ENCODE assay signal across 17 cellular contexts in the genomic region with DNA sequence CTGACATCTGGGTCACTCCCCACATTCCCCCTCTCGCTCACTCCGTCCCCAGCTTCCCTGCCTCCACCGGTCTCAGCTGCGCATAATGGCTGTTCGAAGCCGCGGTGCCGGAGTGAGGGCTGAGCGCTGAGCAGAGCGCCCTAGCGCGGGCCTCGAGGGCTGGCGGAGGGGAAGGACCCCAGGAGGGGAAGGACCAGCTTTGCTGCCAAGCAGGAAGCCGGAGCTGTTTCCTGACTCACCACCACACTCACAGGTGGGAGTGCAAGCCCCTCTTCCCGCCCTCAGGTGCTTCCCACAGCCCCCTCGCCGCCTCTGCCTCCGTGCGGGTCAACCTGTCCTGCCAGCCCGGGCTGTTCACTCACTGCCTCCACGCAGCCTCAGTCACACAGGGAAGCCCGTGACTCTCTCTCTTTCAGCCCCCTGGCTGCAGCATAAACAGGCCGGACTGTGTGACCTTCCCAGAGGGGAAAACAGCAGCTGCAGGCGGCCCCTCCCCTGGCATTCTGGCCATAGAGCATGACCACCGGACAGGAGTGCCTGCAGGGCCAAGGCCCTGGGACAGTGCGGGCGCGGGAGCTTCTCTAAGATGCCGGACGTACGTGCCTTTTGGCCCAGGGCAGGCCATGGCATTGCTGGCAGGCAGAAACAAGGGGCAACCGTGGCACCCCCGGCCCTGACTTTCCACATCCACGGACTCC. TPM values are rescaled to one million over a fixed set of nuclear protein-coding genes. Genes with fewer than 3 reads are reported as not detected.
A peak's percentile ranks its signal among the peaks of the same experiment; 100 is the strongest.
DNase-seq lines count a peak whose midpoint lies in the region; ATAC-seq and TF ChIP-seq lines count a peak whose summit lies in the region.
"Had no signal": no experiment of that assay in that cellular context is flagged by ENCODE, and none has a peak within 500 bp of the region (broad histone marks: within the 10 kb centered on the region; RNA-seq: fewer than 3 reads in every experiment).

No MANE protein-coding gene starts in this region.

- no peak overlapping the region for H3K4me3 Mint-ChIP-seq in naive thymus-derived CD8-positive, alpha-beta T cell
- H3K4me3 Mint-ChIP-seq: activated CD4-positive, alpha-beta T cell treated with anti-CD3 and anti-CD28 coated beads, Interleukin-2, amount 10 ng/mL, durations not matched to agents 24 days and 14 days; activated naive CD4-positive, alpha-beta T cell treated with anti-CD3 and anti-CD28 coated beads, Interleukin-2, amount 50 U/mL, for 24 hours had no signal

- peak overlapping the region; percentile 31 for H3K27ac ChIP-seq in KOPT-K1 (ENCODE audit: low read depth, low read length, poor library complexity, severe bottlenecking)
- no peak overlapping the region for H3K27ac ChIP-seq in iPS-20b (ENCODE audit: low read length)
- H3K27ac ChIP-seq in parathyroid adenoma, result peak overlapping the region; percentile 59
- H3K27ac ChIP-seq in thymus (ENCODE audit: low read depth), result peak overlapping the region; percentile 5
- H3K27ac ChIP-seq: brain microvascular endothelial cell, C4-2B, SK-N-MC had no signal

- ATAC-seq in naive thymus-derived CD8-positive, alpha-beta T cell, result no peak

- H3K9ac ChIP-seq in iPS-20b (ENCODE audit: low read depth, low read length) (peak overlapping the region; percentile 51; the same call in 1 of the 2 replicates), parathyroid adenoma (no peak overlapping the region)

- no peak overlapping the region for H3K4me2 ChIP-seq in parathyroid adenoma (ENCODE audit: low read length)

- H3K36me3 ChIP-seq in KOPT-K1 (ENCODE audit: insufficient read depth, low read length) (peaks cover 7% of the 10 kb centered on the region), iPS-20b (ENCODE audit: insufficient read depth, low read depth, low read length) (no peaks in the 10 kb centered on the region), parathyroid adenoma (ENCODE audit: control insufficient read depth, insufficient read depth, low read length) (no peaks in the 10 kb centered on the region), thymus (ENCODE audit: control insufficient read depth, insufficient read depth) (peaks cover 18% of the 10 kb centered on the region)
- H3K36me3 ChIP-seq: brain microvascular endothelial cell had no signal

- peaks cover 0 to 7% (median 5%) of the 10 kb centered on the region in 4 donors for H3K4me1 Mint-ChIP-seq in naive thymus-derived CD8-positive, alpha-beta T cell

- peaks cover 0 to 7% (median 0%) of the 10 kb centered on the region in 9 donors for H3K9me3 Mint-ChIP-seq in naive thymus-derived CD8-positive, alpha-beta T cell
- H3K9me3 Mint-ChIP-seq: activated naive CD4-positive, alpha-beta T cell treated with anti-CD3 and anti-CD28 coated beads, Interleukin-2, amount 50 U/mL, for 24 hours had no signal

- POLR2A ChIA-PET in naive thymus-derived CD8-positive, alpha-beta T cell (lab: Charles Lee), result interaction anchor here (0.7 kb wide), 1 partner anchor 12 kb away, joined by 3 read pairs; no protein-coding TSS in a partner anchor

- H3K4me3 ChIP-seq in iPS-20b (ENCODE audit: low read length) (peak overlapping the region; percentile 34; the same call in 1 of the 2 replicates), parathyroid adenoma (ENCODE audit: low read depth, low read length) (no peak overlapping the region), thymus (ENCODE audit: low read length) (no peak overlapping the region)
- H3K4me3 ChIP-seq: SK-N-MC had no signal

- peaks cover 0 to 5% (median 0%) of the 10 kb centered on the region in 3 donors for H3K36me3 Mint-ChIP-seq in naive thymus-derived CD8-positive, alpha-beta T cell

- H2AFZ ChIP-seq in parathyroid adenoma, result peak overlapping the region; percentile 85

- H3K27me3 ChIP-seq in iPS-20b (ENCODE audit: insufficient read depth, low read length) (no peaks in the 10 kb centered on the region), parathyroid adenoma (ENCODE audit: control insufficient read depth, insufficient read depth, low read length) (no peaks in the 10 kb centered on the region), thymus (ENCODE audit: control insufficient read depth, insufficient read depth) (no peaks in the 10 kb centered on the region)
- H3K27me3 ChIP-seq: brain microvascular endothelial cell had no signal

- peaks cover 5% of the 10 kb centered on the region for H3K79me2 ChIP-seq in parathyroid adenoma

- 37% methylated on average over 35 of the region's 35 CpGs for WGBS in thymus

- H3K4me1 ChIP-seq in iPS-20b (ENCODE audit: insufficient read depth, low read length), result peaks cover 10% of the 10 kb centered on the region; the same call in 1 of the 2 replicates
- H3K4me1 ChIP-seq in parathyroid adenoma, result peaks cover 7% of the 10 kb centered on the region
- H3K4me1 ChIP-seq in thymus (ENCODE audit: control insufficient read depth, insufficient read depth, low read length), result peaks cover 3% of the 10 kb centered on the region

- DNase-seq in C1 segment of cervical spinal cord (lab: John Stamatoyannopoulos, UW), result no peak
- no peak for DNase-seq in NK-92 treated with Interleukin-12 subunit alpha and Interleukin-12 subunit beta, amount 100 ng/mL, for 24 hours (lab: John Stamatoyannopoulos, UW)
- DNase-seq in naive thymus-derived CD8-positive, alpha-beta T cell, result no peak
- DNase-seq: activated CD4-positive, alpha-beta T cell treated with anti-CD3 and anti-CD28 coated beads, Interleukin-2, amount 10 ng/mL, durations not matched to agents 24 days and 14 days; brain microvascular endothelial cell; erythroblast; kidney glomerular epithelial cell; NCI-H2107; NCI-H774; T-helper 9 cell had no signal

- peaks cover 0 to 4% (median 0%) of the 10 kb centered on the region in 5 donors for H3K27me3 Mint-ChIP-seq in naive thymus-derived CD8-positive, alpha-beta T cell
- H3K27me3 Mint-ChIP-seq: activated CD4-positive, alpha-beta T cell treated with anti-CD3 and anti-CD28 coated beads, Interleukin-2, amount 10 ng/mL, durations not matched to agents 24 days and 14 days; activated naive CD4-positive, alpha-beta T cell treated with anti-CD3 and anti-CD28 coated beads, Interleukin-2, amount 50 U/mL, for 24 hours had no signal

- H3K9me3 ChIP-seq in KOPT-K1 (ENCODE audit: insufficient read depth, low read length, poor library complexity, severe bottlenecking), result peaks cover 17% of the 10 kb centered on the region
- 0 out of 2 replicates have a peak, but pooled peaks cover 9% of the 10 kb centered on the region for H3K9me3 ChIP-seq in iPS-20b (ENCODE audit: insufficient read depth, low read depth, low read length)
- H3K9me3 ChIP-seq in parathyroid adenoma (ENCODE audit: control insufficient read depth, low read length), result no peaks in the 10 kb centered on the region
- peaks cover 7% of the 10 kb centered on the region for H3K9me3 ChIP-seq in thymus (ENCODE audit: control insufficient read depth)

- H3K27ac Mint-ChIP-seq in naive thymus-derived CD8-positive, alpha-beta T cell, result no peak overlapping the region
- H3K27ac Mint-ChIP-seq: activated CD4-positive, alpha-beta T cell treated with anti-CD3 and anti-CD28 coated beads, Interleukin-2, amount 10 ng/mL, durations not matched to agents 24 days and 14 days; activated naive CD4-positive, alpha-beta T cell treated with anti-CD3 and anti-CD28 coated beads, Interleukin-2, amount 50 U/mL, for 24 hours had no signal

- TF ChIP-seq CTCF in parathyroid adenoma (IDR thresholded peaks at IDR 0.05), result peak; percentile 11

RNA-seq across cellular contexts. Expression of a gene that starts 23.7 kb away (rescaled TPM):
- 13.9 TPM for polyA plus RNA-seq in thymus
- 10 to 100 TPM; 20.7 to 20.8 TPM for total RNA-seq in naive thymus-derived CD8-positive, alpha-beta T cell
- 1 to 10 TPM; 1.2 to 2.0 (median 1.5) TPM for polyA plus RNA-seq in naive thymus-derived CD8-positive, alpha-beta T cell

RNA-seq across cellular contexts. Expression of a gene that starts 40.6 kb away (rescaled TPM):
- polyA plus RNA-seq in thymus, result 5.8 TPM
- total RNA-seq in naive thymus-derived CD8-positive, alpha-beta T cell, result 1 to 10 TPM in 1 of 2 experiments, under 1 TPM in 1; 0.63 to 1.3 TPM
- polyA plus RNA-seq in naive thymus-derived CD8-positive, alpha-beta T cell, result under 1 TPM in 1 of 3 donors, not detected in 2; 0.25 TPM

RNA-seq across cellular contexts. Expression of a gene that starts 42.4 kb away (rescaled TPM):
- polyA plus RNA-seq in thymus, result 31.2 TPM
- 10 to 100 TPM; 38.1 to 41.2 TPM for total RNA-seq in naive thymus-derived CD8-positive, alpha-beta T cell
- polyA plus RNA-seq in naive thymus-derived CD8-positive, alpha-beta T cell, result 10 to 100 TPM; 20.5 to 30.3 (median 29.7) TPM

RNA-seq across cellular contexts. Expression of a gene that starts 44.7 kb away (rescaled TPM):
- 11.7 TPM for polyA plus RNA-seq in thymus
- 1 to 10 TPM; 1.4 to 1.7 TPM for total RNA-seq in naive thymus-derived CD8-positive, alpha-beta T cell
- polyA plus RNA-seq in naive thymus-derived CD8-positive, alpha-beta T cell, result 1 to 10 TPM; 3.4 to 4.0 (median 3.4) TPM
